In the genomic region with DNA sequence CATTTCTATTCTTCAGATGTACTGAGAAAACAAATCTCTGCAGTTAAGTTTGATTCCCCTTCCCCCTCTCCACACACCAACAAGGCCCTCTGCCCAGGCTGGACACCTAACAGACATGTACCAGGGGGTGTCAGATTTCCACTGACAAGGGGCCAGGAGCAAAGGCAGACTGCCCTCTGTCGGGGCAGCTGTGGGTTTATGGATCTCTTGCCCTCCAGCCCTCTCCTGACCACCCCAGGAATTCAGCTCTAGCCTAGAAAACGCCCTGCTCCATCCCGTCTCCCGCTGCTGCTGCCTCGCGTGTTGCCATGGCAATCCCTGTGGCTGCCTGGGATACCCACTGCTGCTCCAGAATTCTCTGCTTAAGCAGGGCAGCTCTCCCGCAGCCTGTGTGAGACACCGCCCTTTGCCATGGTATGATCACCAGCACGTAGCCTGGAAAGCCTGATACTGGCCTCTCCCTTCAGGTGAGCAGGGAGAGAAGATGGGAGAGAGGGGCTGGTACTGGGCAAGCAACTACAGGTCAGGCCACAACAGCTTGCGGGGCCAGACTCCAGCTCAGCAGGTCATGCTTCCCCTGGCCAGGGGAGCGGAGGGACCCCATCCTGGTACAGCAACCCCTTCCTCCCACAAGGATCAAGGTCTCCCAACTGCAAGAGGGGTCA, we compare ENCODE assay signal across 11 cellular contexts. TPM values are rescaled to one million over a fixed set of nuclear protein-coding genes. Genes with fewer than 3 reads are reported as not detected.
DNase-seq lines count a peak whose midpoint lies in the region; ATAC-seq and TF ChIP-seq lines count a peak whose summit lies in the region.
"Had no signal": no experiment of that assay in that cellular context is flagged by ENCODE, and none has a peak within 500 bp of the region (broad histone marks: within the 10 kb centered on the region; RNA-seq: fewer than 3 reads in every experiment).

No MANE protein-coding gene starts in this region.

- H3K27me3 Mint-ChIP-seq in osteocyte (ENCODE audit: unreplicated experiment) (peaks cover 3% of the 10 kb centered on the region), T-helper 17 cell (peaks cover 42% of the 10 kb centered on the region)
- no peaks in the 10 kb centered on the region for H3K27me3 Mint-ChIP-seq in activated T-cell treated with anti-CD3 and anti-CD28 coated beads, Interleukin-2, amount 50 U/mL, for 72 hours (ENCODE audit: low read depth)

- peaks cover 4% of the 10 kb centered on the region for H3K27me3 ChIP-seq in effector memory CD4-positive, alpha-beta T cell (replicated peaks; ENCODE audit: control insufficient read depth, insufficient read depth, low read length, poor library complexity, severe bottlenecking)

- H3K36me3 ChIP-seq in effector memory CD4-positive, alpha-beta T cell (ENCODE audit: control insufficient read depth, insufficient read depth, low read length): no peaks in the 10 kb centered on the region

- intact Hi-C loops in head of caudate nucleus (cut with DNase I): no loop called here

- DNase-seq in HFF-Myc (ENCODE audit: extremely low read depth, low read depth) (no peak), head of caudate nucleus (peak; percentile 46 to 92 (median 78)), osteocyte (ENCODE audit: extremely low spot score, unreplicated experiment) (peak; percentile 89), pons (ENCODE audit: low spot score) (no peak), T-helper 17 cell (no peak)
- DNase-seq in activated T-cell treated with anti-CD3 and anti-CD28 coated beads, Interleukin-2, amount 50 U/mL, for 72 hours: no peak
- no peak for DNase-seq in effector memory CD4-positive, alpha-beta T cell
- DNase-seq: activated T-cell treated with anti-CD3 and anti-CD28 coated beads, Interleukin-2, amount 50 U/mL, for 1 hour; naive B cell; NCI-H1694 had no signal

- no peaks in the 10 kb centered on the region for H3K4me1 ChIP-seq in effector memory CD4-positive, alpha-beta T cell (ENCODE audit: control insufficient read depth, insufficient read depth, low read length, poor library complexity, severe bottlenecking)

- no peak overlapping the region for H3K4me3 Mint-ChIP-seq in osteocyte (ENCODE audit: unreplicated experiment)
- H3K4me3 Mint-ChIP-seq in T-helper 17 cell: no peak overlapping the region
- H3K4me3 Mint-ChIP-seq in activated T-cell treated with anti-CD3 and anti-CD28 coated beads, Interleukin-2, amount 50 U/mL, for 72 hours: no peak overlapping the region
- H3K4me3 Mint-ChIP-seq: naive B cell had no signal

- peak; percentile 51 for ATAC-seq in SK-N-SH treated with all-trans-retinoic acid at 6 μM for 48 hours
- ATAC-seq in T-helper 17 cell: no peak
- no peak for ATAC-seq in activated T-cell treated with anti-CD3 and anti-CD28 coated beads, Interleukin-2, amount 50 U/mL, for 72 hours (replicated peaks in 1 of 2)

- H3K27ac Mint-ChIP-seq in osteocyte (ENCODE audit: unreplicated experiment) (no peak overlapping the region), T-helper 17 cell (no peak overlapping the region)
- H3K27ac Mint-ChIP-seq in activated T-cell treated with anti-CD3 and anti-CD28 coated beads, Interleukin-2, amount 50 U/mL, for 72 hours: no peak overlapping the region

- H3K9me3 Mint-ChIP-seq in osteocyte (ENCODE audit: unreplicated experiment): no peaks in the 10 kb centered on the region
- no peaks in the 10 kb centered on the region for H3K9me3 Mint-ChIP-seq in activated T-cell treated with anti-CD3 and anti-CD28 coated beads, Interleukin-2, amount 50 U/mL, for 72 hours
- H3K9me3 Mint-ChIP-seq: naive B cell had no signal

- no peak overlapping the region for H3K27ac ChIP-seq in effector memory CD4-positive, alpha-beta T cell (ENCODE audit: insufficient read depth, low read length, poor library complexity, severe bottlenecking)

- H3K9me3 ChIP-seq in T-helper 17 cell (ENCODE audit: control insufficient read depth, low read length, poor library complexity, severe bottlenecking): no peaks in the 10 kb centered on the region
- H3K9me3 ChIP-seq in effector memory CD4-positive, alpha-beta T cell (ENCODE audit: control insufficient read depth, low read length): no peaks in the 10 kb centered on the region

- TF ChIP-seq CTCF in HFF-Myc (IDR thresholded peaks at IDR 0.05; ENCODE audit: low read depth, low read length, missing control alignments) (peak; percentile 3), osteocyte (IDR thresholded peaks at IDR 0.05) (peak; percentile 21)

- H3K4me1 Mint-ChIP-seq in osteocyte (ENCODE audit: unreplicated experiment) (peaks cover 26% of the 10 kb centered on the region), T-helper 17 cell (peaks cover 13% of the 10 kb centered on the region)
- H3K4me1 Mint-ChIP-seq in activated T-cell treated with anti-CD3 and anti-CD28 coated beads, Interleukin-2, amount 50 U/mL, for 72 hours (ENCODE audit: low read depth): peaks cover 22% of the 10 kb centered on the region

- no peak overlapping the region for H3K4me3 ChIP-seq in HFF-Myc (replicated peaks; ENCODE audit: low read depth, low read length)
- no peak overlapping the region for H3K4me3 ChIP-seq in effector memory CD4-positive, alpha-beta T cell (ENCODE audit: insufficient read depth, low read depth, low read length, poor library complexity, severe bottlenecking)

- H3K36me3 Mint-ChIP-seq in osteocyte (ENCODE audit: unreplicated experiment) (no peaks in the 10 kb centered on the region), T-helper 17 cell (ENCODE audit: low read depth) (no peaks in the 10 kb centered on the region)
- peaks cover 0 to 2% of the 10 kb centered on the region in 2 donors for H3K36me3 Mint-ChIP-seq in activated T-cell treated with anti-CD3 and anti-CD28 coated beads, Interleukin-2, amount 50 U/mL, for 72 hours (ENCODE audit: insufficient read depth in 2 of 2)
- H3K36me3 Mint-ChIP-seq: naive B cell had no signal

TF ChIP-seq in SK-N-SH treated with all-trans-retinoic acid at 6 μM for 48 hours, 23 proteins besides CTCF, POLR2A, EP300 and RAD21:
- TF ChIP-seq ZC3H10 (CRISPR knock-in tag; IDR thresholded peaks at IDR 0.05): no peak
- TF ChIP-seq ESRRG (CRISPR knock-in tag; IDR thresholded peaks at IDR 0.05): no peak
- TF ChIP-seq, protein P1, sequence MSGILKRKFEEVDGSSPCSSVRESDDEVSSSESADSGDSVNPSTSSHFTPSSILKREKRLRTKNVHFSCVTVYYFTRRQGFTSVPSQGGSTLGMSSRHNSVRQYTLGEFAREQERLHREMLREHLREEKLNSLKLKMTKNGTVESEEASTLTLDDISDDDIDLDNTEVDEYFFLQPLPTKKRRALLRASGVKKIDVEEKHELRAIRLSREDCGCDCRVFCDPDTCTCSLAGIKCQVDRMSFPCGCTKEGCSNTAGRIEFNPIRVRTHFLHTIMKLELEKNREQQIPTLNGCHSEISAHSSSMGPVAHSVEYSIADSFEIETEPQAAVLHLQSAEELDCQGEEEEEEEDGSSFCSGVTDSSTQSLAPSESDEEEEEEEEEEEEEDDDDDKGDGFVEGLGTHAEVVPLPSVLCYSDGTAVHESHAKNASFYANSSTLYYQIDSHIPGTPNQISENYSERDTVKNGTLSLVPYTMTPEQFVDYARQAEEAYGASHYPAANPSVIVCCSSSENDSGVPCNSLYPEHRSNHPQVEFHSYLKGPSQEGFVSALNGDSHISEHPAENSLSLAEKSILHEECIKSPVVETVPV (CRISPR knock-in tag; IDR thresholded peaks at IDR 0.05): no peak
- no peak for TF ChIP-seq GLIS3 (CRISPR knock-in tag; IDR thresholded peaks at IDR 0.05)
- no peak for TF ChIP-seq ISL1 (CRISPR knock-in tag; IDR thresholded peaks at IDR 0.05)
- TF ChIP-seq TSHZ2 (CRISPR knock-in tag; IDR thresholded peaks at IDR 0.05): no peak
- TF ChIP-seq ZFP3 (CRISPR knock-in tag; IDR thresholded peaks at IDR 0.05): no peak
- no peak for TF ChIP-seq TOX (CRISPR knock-in tag; IDR thresholded peaks at IDR 0.05; ENCODE audit: borderline replicate concordance)
- TF ChIP-seq TCF4 (CRISPR knock-in tag; IDR thresholded peaks at IDR 0.05; ENCODE audit: borderline replicate concordance): no peak
TF ChIP-seq in SK-N-SH treated with all-trans-retinoic acid at 6 μM for 48 hours: peak in this region for 0.

RNA-seq across cellular contexts. Expression of gene BUD13, which starts 41.6 kb away (rescaled TPM):
- total RNA-seq in osteocyte (13.1 and 15.2 TPM in 2 replicates), T-helper 17 cell (10 to 100 TPM; 11.5 to 11.8 TPM)
- total RNA-seq in activated T-cell treated with anti-CD3 and anti-CD28 coated beads, Interleukin-2, amount 50 U/mL, for 72 hours: 10 to 100 TPM; 26.1 to 32.8 TPM

RNA-seq across cellular contexts. Expression of gene ZPR1, which starts 56.6 kb away (rescaled TPM):
- total RNA-seq in osteocyte: 33.1 and 35.1 TPM in 2 replicates
- 100 to 1,000 TPM in 1 of 2 donors, 10 to 100 TPM in 1; 87.1 to 107 TPM for total RNA-seq in T-helper 17 cell
- 100 to 1,000 TPM in 1 of 2 donors, 10 to 100 TPM in 1; 77.6 to 106 TPM for total RNA-seq in activated T-cell treated with anti-CD3 and anti-CD28 coated beads, Interleukin-2, amount 50 U/mL, for 72 hours

Comparison
In these comparisons a context has a peak if more than half of its experiments do, and no peak if none do; other contexts are left out.
1. DNase-seq: peak in head of caudate nucleus (42 of 42) and osteocyte (single experiment); none in HFF-Myc (single experiment), pons (single experiment), T-helper 17 cell (0 of 3), activated T-cell treated with anti-CD3 and anti-CD28 coated beads, Interleukin-2, amount 50 U/mL, for 72 hours (0 of 2) and effector memory CD4-positive, alpha-beta T cell (0 of 3).